24 cellular contexts compared by ENCODE assay signal in genomic region chr4:60443068-60443467, GRCh38.
"Had no signal": no experiment of that assay in that cellular context is flagged by ENCODE, and none has a peak within 500 bp of the region (broad histone marks: within the 10 kb centered on the region; RNA-seq: fewer than 3 reads in every experiment).

No MANE protein-coding gene starts in this region.

- FAIRE-seq: endothelial cell of umbilical vein had no signal

- H3K4me3 Mint-ChIP-seq: dendritic cell treated with granulocyte-macrophage colony-stimulating factor and Interleukin-4, amounts not matched to agents 40 ng/mL and 50 ng/mL, for 4 days; endodermal cell had no signal

- H3K27ac Mint-ChIP-seq: dendritic cell treated with granulocyte-macrophage colony-stimulating factor and Interleukin-4, amounts not matched to agents 40 ng/mL and 50 ng/mL, for 4 days; endodermal cell had no signal

- H3K27me3 ChIP-seq: colonic mucosa, dorsolateral prefrontal cortex, esophagus muscularis mucosa, esophagus squamous epithelium, foreskin keratinocyte, gastrocnemius medialis, gastroesophageal sphincter, heart left ventricle, heart right ventricle had no signal

- H3K4me3 ChIP-seq: colonic mucosa, dorsolateral prefrontal cortex, esophagus muscularis mucosa, esophagus squamous epithelium, gastrocnemius medialis, gastroesophageal sphincter, heart left ventricle, heart right ventricle had no signal

- H3K9me3 Mint-ChIP-seq: endodermal cell had no signal

- H3K27ac ChIP-seq: colonic mucosa, dorsolateral prefrontal cortex, epithelial cell of prostate, esophagus muscularis mucosa, esophagus squamous epithelium, foreskin keratinocyte, gastrocnemius medialis, gastroesophageal sphincter, heart left ventricle, heart right ventricle had no signal

- DNase-seq: colonic mucosa; cortex of kidney; dermis blood vessel endothelial cell; dorsolateral prefrontal cortex; effector CD4-positive, alpha-beta T cell; effector CD8-positive, alpha-beta T cell; effector memory CD4-positive, alpha-beta T cell; endodermal cell; erythroblast; esophagus squamous epithelium; foreskin fibroblast; foreskin keratinocyte; foreskin melanocyte; gastrocnemius medialis; glutamatergic neuron; head of caudate nucleus; heart left ventricle; heart right ventricle had no signal

- H3K36me3 ChIP-seq: colonic mucosa, esophagus muscularis mucosa, esophagus squamous epithelium, gastrocnemius medialis, gastroesophageal sphincter, heart left ventricle, heart right ventricle had no signal

- H3K9me3 ChIP-seq: colonic mucosa, esophagus squamous epithelium, gastroesophageal sphincter had no signal

- H3K4me1 ChIP-seq: colonic mucosa, esophagus muscularis mucosa, esophagus squamous epithelium, foreskin keratinocyte, gastrocnemius medialis, gastroesophageal sphincter, heart left ventricle, heart right ventricle had no signal

- ATAC-seq: esophagus mucosa, foreskin keratinocyte, gastrocnemius medialis, gastroesophageal sphincter, heart right ventricle had no signal

- H3K27me3 Mint-ChIP-seq: dendritic cell treated with granulocyte-macrophage colony-stimulating factor and Interleukin-4, amounts not matched to agents 40 ng/mL and 50 ng/mL, for 4 days had no signal
